In genomic region chr21:15660424-15660805, GRCh38 we compare ENCODE assay signal across 2 cellular contexts.
TF ChIP-seq lines count a peak whose summit lies in the region.

No MANE protein-coding gene starts in this region.

TF ChIP-seq in A549, 52 proteins besides CTCF, POLR2A, EP300 and RAD21 (continued from another document):
- TF ChIP-seq E2F6 (IDR thresholded peaks at IDR 0.05; ENCODE audit: borderline replicate concordance, low read depth) (no peak), POLR2AphosphoS2 (conservative IDR thresholded peaks at IDR 0.05; ENCODE audit: low read length) (no peak), NFE2L2 (conservative IDR thresholded peaks at IDR 0.05; ENCODE audit: low read length) (no peak), SMC3 (IDR thresholded peaks at IDR 0.05) (no peak), FOXS1 (CRISPR knock-in tag; IDR thresholded peaks at IDR 0.05) (no peak), HMGXB4 (CRISPR knock-in tag; IDR thresholded peaks at IDR 0.05; ENCODE audit: borderline replicate concordance) (no peak), NR3C1 (IDR thresholded peaks at IDR 0.05) (no peak), ZC3H11A (IDR thresholded peaks at IDR 0.05) (no peak), ZFP36 (IDR thresholded peaks at IDR 0.05; ENCODE audit: borderline replicate concordance, partially characterized antibody) (no peak)

TF ChIP-seq in SK-N-SH, 30 proteins besides CTCF, POLR2A, EP300 and RAD21 (continued from another document):
- TF ChIP-seq USF2 (IDR thresholded peaks at IDR 0.05; ENCODE audit: borderline replicate concordance, low read depth, low read length) (no peak), TAF1 (IDR thresholded peaks at IDR 0.05; ENCODE audit: borderline replicate concordance, low read depth, low read length) (no peak), SIN3A (IDR thresholded peaks at IDR 0.05; ENCODE audit: borderline replicate concordance, low read depth, low read length) (no peak), RCOR1 (IDR thresholded peaks at IDR 0.05; ENCODE audit: low read length) (no peak), TEAD4 (IDR thresholded peaks at IDR 0.05; ENCODE audit: borderline replicate concordance, insufficient read depth) (no peak), SMC3 (IDR thresholded peaks at IDR 0.05; ENCODE audit: low read depth, low read length) (no peak), PBX3 (IDR thresholded peaks at IDR 0.05) (no peak), MAX (IDR thresholded peaks at IDR 0.05; ENCODE audit: low read depth) (no peak)
TF ChIP-seq in SK-N-SH: peak in this region for 0.
